Comparison of ENCODE assay signal across 11 cellular contexts in genomic region chrX:97320305-97320704, GRCh38.
"Had no signal": no experiment of that assay in that cellular context is flagged by ENCODE, and none has a peak within 500 bp of the region (broad histone marks: within the 10 kb centered on the region; RNA-seq: fewer than 3 reads in every experiment).

No MANE protein-coding gene starts in this region.

- H3K9ac ChIP-seq: GM23248 had no signal

- DNase-seq: GM23248, GOT3, H7, H9, HCEC 1CT, HFFc6 had no signal

- H3K9me3 ChIP-seq: HAP-1 had no signal

- H3K27ac ChIP-seq: GM23248 had no signal

- H3K4me2 ChIP-seq: GM23338 had no signal

- H3K36me3 ChIP-seq: HAP-1 had no signal

- FAIRE-seq: H1, H54 had no signal

- ATAC-seq: GM23338, HCT116 had no signal

- H3K4me3 ChIP-seq: GM23248, GM23338, HAP-1 had no signal

- H2AFZ ChIP-seq: GM23248, GM23338 had no signal
